11 cellular contexts compared by ENCODE assay signal in the genomic region with DNA sequence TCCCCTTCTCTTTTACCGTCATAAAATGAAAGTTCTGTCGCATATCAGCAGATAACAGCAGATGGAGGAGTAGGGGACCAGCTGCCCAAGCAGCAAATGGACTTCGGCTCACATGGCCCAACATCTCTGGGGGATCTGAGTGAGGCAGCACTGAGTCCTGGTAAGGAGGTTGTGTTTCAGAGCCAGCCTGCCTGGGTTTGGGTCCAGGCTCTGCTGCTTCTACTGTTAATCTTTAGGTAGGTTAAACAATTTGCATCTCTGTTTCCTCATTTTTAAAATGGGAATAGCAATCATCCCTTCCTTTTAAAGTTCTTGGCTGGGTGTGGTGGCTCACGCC.
"Had no signal": no experiment of that assay in that cellular context is flagged by ENCODE, and none has a peak within 500 bp of the region (broad histone marks: within the 10 kb centered on the region; RNA-seq: fewer than 3 reads in every experiment).

No MANE protein-coding gene starts in this region.

- H3K9me3 ChIP-seq: body of pancreas, lower lobe of right lung, spleen had no signal

- H3K36me3 ChIP-seq: lower lobe of right lung, spleen, WERI-Rb-1 had no signal

- H3K27ac ChIP-seq: body of pancreas, lower lobe of right lung, spleen, WERI-Rb-1 had no signal

- H3K27me3 ChIP-seq: body of pancreas had no signal

- H3K4me3 ChIP-seq: body of pancreas, lower lobe of right lung, spleen had no signal

- FAIRE-seq: endometrium had no signal

- DNase-seq: activated gamma-delta T cell; effector CD4-positive, alpha-beta T cell; immature natural killer cell; lower lobe of right lung; naive B cell; occipital lobe; spleen; stimulated activated naive CD4-positive, alpha-beta T cell treated with Interleukin-2 at 50 U/mL for 16 hours had no signal
